In genomic region chr1:175363046-175363445, GRCh38 we compare ENCODE assay signal across 24 cellular contexts.
"Had no signal": no experiment of that assay in that cellular context is flagged by ENCODE, and none has a peak within 500 bp of the region (broad histone marks: within the 10 kb centered on the region; RNA-seq: fewer than 3 reads in every experiment).

No MANE protein-coding gene starts in this region.

- DNase-seq: activated B cell treated with CpG ODN at 0.5 μM for 24 hours; activated CD4-positive, alpha-beta memory T cell treated with anti-CD3 and anti-CD28 coated beads for 36 hours; activated CD4-positive, alpha-beta T cell treated with anti-CD3 and anti-CD28 coated beads for 4 hours; activated naive CD4-positive, alpha-beta T cell treated with anti-CD3 and anti-CD28 coated beads, Interleukin-2, amount 10 ng/mL, durations not matched to agents 7 days and 5 days; activated T-cell treated with anti-CD3 and anti-CD28 coated beads, Interleukin-2, amount 50 U/mL, for 48 hours; amygdala; effector CD8-positive, alpha-beta T cell; gastrocnemius medialis; heart left ventricle; left colon; mesenchymal stem cell; ovary; psoas muscle; spleen; stimulated activated CD4-positive, alpha-beta T cell treated with anti-CD3 and anti-CD28 coated beads, Interleukin-4, amount 100 ng/mL, for 1 hour; stimulated activated naive CD4-positive, alpha-beta T cell; T1000; testis; trophoblast cell had no signal

- ATAC-seq: gastrocnemius medialis, heart left ventricle, left colon, psoas muscle had no signal

- H3K4me3 ChIP-seq: esophagus muscularis mucosa, gastrocnemius medialis, heart left ventricle, ovary, psoas muscle, right atrium auricular region, spleen, testis, vagina had no signal

- H3K36me3 ChIP-seq: esophagus muscularis mucosa, gastrocnemius medialis, heart left ventricle, neutrophil, ovary, right atrium auricular region, spleen, vagina had no signal

- H3K27ac ChIP-seq: esophagus muscularis mucosa, gastrocnemius medialis, heart left ventricle, neutrophil, ovary, psoas muscle, right atrium auricular region, spleen, testis, vagina had no signal

- FAIRE-seq: islet of Langerhans had no signal

- H3K4me1 ChIP-seq: esophagus muscularis mucosa, gastrocnemius medialis, psoas muscle, right atrium auricular region, spleen, testis, vagina had no signal

- H3K27me3 ChIP-seq: gastrocnemius medialis, ovary, right atrium auricular region, testis, vagina had no signal

- H3K9me3 ChIP-seq: esophagus muscularis mucosa, gastrocnemius medialis, heart left ventricle, neutrophil, ovary, psoas muscle, right atrium auricular region, spleen, testis, vagina had no signal
